23 cellular contexts compared by ENCODE assay signal in the genomic region with DNA sequence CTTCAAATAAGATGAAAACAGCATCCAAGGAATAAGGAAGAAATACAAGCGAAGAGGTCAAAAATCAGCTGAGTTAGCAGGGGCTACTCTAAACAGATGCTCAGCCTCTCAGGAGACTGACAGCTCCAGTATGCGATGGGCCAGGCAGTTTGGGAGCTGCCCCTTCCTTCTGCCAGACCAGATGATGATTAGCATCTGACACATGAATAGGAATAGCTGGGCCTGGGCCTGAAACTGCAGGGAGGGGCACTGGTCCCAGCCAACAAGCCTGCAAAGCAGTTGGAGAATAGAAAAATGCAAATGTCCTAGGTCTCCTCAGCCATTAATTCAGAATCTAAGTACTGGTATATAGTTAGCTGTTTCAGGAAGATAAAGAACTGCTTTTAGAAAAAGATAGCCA.
"Had no signal": no experiment of that assay in that cellular context is flagged by ENCODE, and none has a peak within 500 bp of the region (broad histone marks: within the 10 kb centered on the region; RNA-seq: fewer than 3 reads in every experiment).

No MANE protein-coding gene starts in this region.

- H3K36me3 ChIP-seq: left lung, ovary, stomach, suprapubic skin, tibial nerve had no signal

- H3K9me3 Mint-ChIP-seq: activated naive CD4-positive, alpha-beta T cell treated with anti-CD3 and anti-CD28 coated beads, Interleukin-2, amount 50 U/mL, for 72 hours; activated T-helper 17 cell treated with anti-CD3 and anti-CD28 coated beads, Interleukin-2, amount 50 U/mL, for 72 hours; naive thymus-derived CD8-positive, alpha-beta T cell had no signal

- H3K4me1 Mint-ChIP-seq: activated T-helper 17 cell treated with anti-CD3 and anti-CD28 coated beads, Interleukin-2, amount 50 U/mL, for 72 hours had no signal

- H3K27ac ChIP-seq: foreskin keratinocyte, left lung, ovary, psoas muscle, skin epidermis, stomach, suprapubic skin, tibial nerve had no signal

- H3K4me3 Mint-ChIP-seq: activated CD4-positive, alpha-beta T cell treated with anti-CD3 and anti-CD28 coated beads, Interleukin-2, amount 10 ng/mL, durations not matched to agents 7 days and 5 days; activated T-helper 17 cell treated with anti-CD3 and anti-CD28 coated beads, Interleukin-2, amount 50 U/mL, for 72 hours; brain; naive thymus-derived CD8-positive, alpha-beta T cell; T-helper 17 cell had no signal

- H3K36me3 Mint-ChIP-seq: activated naive CD4-positive, alpha-beta T cell treated with anti-CD3 and anti-CD28 coated beads, Interleukin-2, amount 50 U/mL, for 72 hours; brain; naive thymus-derived CD8-positive, alpha-beta T cell had no signal

- H3K9me3 ChIP-seq: left lung, ovary, psoas muscle, stomach, suprapubic skin, tibial nerve had no signal

- H3K4me3 ChIP-seq: left lung, ovary, psoas muscle, skin epidermis, stomach, suprapubic skin, tibial nerve had no signal

- ATAC-seq: activated naive CD4-positive, alpha-beta T cell treated with anti-CD3 and anti-CD28 coated beads, Interleukin-2, amount 50 U/mL, for 72 hours; activated T-helper 17 cell treated with anti-CD3 and anti-CD28 coated beads, Interleukin-2, amount 50 U/mL, for 72 hours; foreskin keratinocyte; left lung; naive thymus-derived CD8-positive, alpha-beta T cell; psoas muscle; T-helper 17 cell had no signal

- H3K27me3 Mint-ChIP-seq: activated T-helper 17 cell treated with anti-CD3 and anti-CD28 coated beads, Interleukin-2, amount 50 U/mL, for 72 hours; brain; naive thymus-derived CD8-positive, alpha-beta T cell; T-helper 17 cell had no signal

- DNase-seq: activated CD4-positive, alpha-beta T cell treated with anti-CD3 and anti-CD28 coated beads, Interleukin-2, amount 10 ng/mL, durations not matched to agents 7 days and 5 days; activated T-cell treated with anti-CD3 and anti-CD28 coated beads, Interleukin-2, amount 50 U/mL, for 1 hour; aorta; dermis blood vessel endothelial cell; effector CD8-positive, alpha-beta T cell; erythroblast; foreskin keratinocyte; hippocampal formation; kidney glomerular epithelial cell; left lung; naive thymus-derived CD8-positive, alpha-beta T cell; ovary; psoas muscle; right cardiac atrium; stimulated activated CD4-positive, alpha-beta T cell treated with anti-CD3 and anti-CD28 coated beads, Interleukin-1b, Interleukin-23, amount 100 ng/mL, for 48 hours; stomach; T-helper 17 cell had no signal

- H3K27me3 ChIP-seq: left lung, ovary, stomach, suprapubic skin, tibial nerve had no signal

- H3K4me1 ChIP-seq: foreskin keratinocyte, left lung, psoas muscle, tibial nerve had no signal

- H3K27ac Mint-ChIP-seq: activated CD4-positive, alpha-beta T cell treated with anti-CD3 and anti-CD28 coated beads, Interleukin-2, amount 10 ng/mL, durations not matched to agents 7 days and 5 days; activated naive CD4-positive, alpha-beta T cell treated with anti-CD3 and anti-CD28 coated beads, Interleukin-2, amount 50 U/mL, for 72 hours; activated T-helper 17 cell treated with anti-CD3 and anti-CD28 coated beads, Interleukin-2, amount 50 U/mL, for 72 hours had no signal
